24 cellular contexts compared by ENCODE assay signal in the genomic region with DNA sequence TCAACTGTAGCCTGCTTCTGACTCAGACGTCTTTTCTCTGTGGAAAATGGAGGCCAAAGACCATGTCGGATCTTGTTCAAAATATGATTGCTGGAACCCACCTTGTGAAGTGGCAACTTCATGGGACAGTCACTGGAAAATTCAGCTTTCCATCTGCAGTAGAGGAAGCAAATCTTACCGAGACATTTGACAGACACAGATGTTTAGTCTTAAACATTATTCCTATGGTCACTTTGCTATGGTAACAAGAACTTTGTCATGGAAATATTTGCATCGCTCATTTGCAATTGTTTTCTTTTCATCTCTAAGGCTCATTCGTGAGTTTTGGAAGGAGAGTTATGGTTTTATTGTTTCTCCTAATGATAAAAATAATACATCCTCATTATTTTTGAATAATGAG.
DNase-seq lines count a peak whose midpoint lies in the region; ATAC-seq, FAIRE-seq and TF ChIP-seq lines count a peak whose summit lies in the region.
"Had no signal": no experiment of that assay in that cellular context is flagged by ENCODE, and none has a peak within 500 bp of the region (broad histone marks: within the 10 kb centered on the region; RNA-seq: fewer than 3 reads in every experiment).

No MANE protein-coding gene starts in this region.

- H3K18ac ChIP-seq in H1 (ENCODE audit: extremely low read depth, low read length) = no peak overlapping the region

- H2BK120ac ChIP-seq in H1 (replicated peaks; ENCODE audit: low read depth, low read length) = peak overlapping the region; percentile 13

- no peaks in the 10 kb centered on the region for H4K20me1 ChIP-seq in SK-N-SH (ENCODE audit: insufficient read depth)
- H4K20me1 ChIP-seq in H1 (replicated peaks in 1 of 2; ENCODE audit: control insufficient read depth in 1 of 2, insufficient read depth in 2 of 2, low read length in 2 of 2) = no peaks in the 10 kb centered on the region
- H4K20me1 ChIP-seq: BLaER1 had no signal

- no peak for TF ChIP-seq POLR2A in H1 (IDR thresholded peaks at IDR 0.05; ENCODE audit: control extremely low read depth in 1 of 2, low read depth in 2 of 2, low read length in 2 of 2)

- H3K27me3 ChIP-seq in SK-N-SH (ENCODE audit: insufficient read depth) (no peaks in the 10 kb centered on the region), H1 (replicated peaks in 1 of 4; ENCODE audit: control insufficient read depth in 3 of 4, extremely low read depth in 1 of 4, insufficient read depth in 3 of 4, low read length in 3 of 4) (no peaks in the 10 kb centered on the region), skeletal muscle satellite cell (ENCODE audit: control insufficient read depth, insufficient read depth, low read length) (no peaks in the 10 kb centered on the region)
- H3K27me3 ChIP-seq: BLaER1, heart right ventricle, testis had no signal

- H3K4ac ChIP-seq in H1 (replicated peaks; ENCODE audit: insufficient read length, low read depth, low read length) = peak overlapping the region; percentile 96

- intact Hi-C loops in activated CD4-positive, alpha-beta T cell treated with anti-CD3 and anti-CD28 coated beads, Interleukin-2, amount 10 ng/mL, durations not matched to agents 24 days and 14 days (cut with micrococcal nuclease) = loop anchor here (10.0 kb wide), 1 partner anchor 252 kb away; no protein-coding TSS in a partner anchor

- H3K56ac ChIP-seq in H1 (replicated peaks; ENCODE audit: insufficient read length, low read depth, low read length) = no peak overlapping the region

- H3K4me1 Mint-ChIP-seq in activated CD4-positive, alpha-beta T cell treated with anti-CD3 and anti-CD28 coated beads, Interleukin-2, amount 10 ng/mL, durations not matched to agents 24 days and 14 days = peaks cover 50% of the 10 kb centered on the region
- H3K4me1 Mint-ChIP-seq in effector memory CD8-positive, alpha-beta T cell (ENCODE audit: low read depth in 2 of 2) = peaks cover 17 to 24% of the 10 kb centered on the region in 2 donors
- H3K4me1 Mint-ChIP-seq in stimulated activated naive B cell treated with anti-CD40 and anti-IgM and Interleukin-4, amounts not matched to agents 10 μg/mL and 1 μg/mL and 100 μg/mL, for 72 hours = peaks cover 39 to 63% of the 10 kb centered on the region in 2 donors

- no peaks in the 10 kb centered on the region for H3K27me3 Mint-ChIP-seq in activated CD4-positive, alpha-beta T cell treated with anti-CD3 and anti-CD28 coated beads, Interleukin-2, amount 10 ng/mL, durations not matched to agents 24 days and 14 days
- no peaks in the 10 kb centered on the region for H3K27me3 Mint-ChIP-seq in effector memory CD8-positive, alpha-beta T cell
- no peaks in the 10 kb centered on the region for H3K27me3 Mint-ChIP-seq in stimulated activated naive B cell treated with anti-CD40 and anti-IgM and Interleukin-4, amounts not matched to agents 10 μg/mL and 1 μg/mL and 100 μg/mL, for 72 hours

- H3K9me3 Mint-ChIP-seq in activated CD4-positive, alpha-beta T cell treated with anti-CD3 and anti-CD28 coated beads, Interleukin-2, amount 10 ng/mL, durations not matched to agents 24 days and 14 days = peaks cover 4% of the 10 kb centered on the region
- H3K9me3 Mint-ChIP-seq in effector memory CD8-positive, alpha-beta T cell = no peaks in the 10 kb centered on the region
- H3K9me3 Mint-ChIP-seq in stimulated activated naive B cell treated with anti-CD40 and anti-IgM and Interleukin-4, amounts not matched to agents 10 μg/mL and 1 μg/mL and 100 μg/mL, for 72 hours = no peaks in the 10 kb centered on the region

- H3K4me3 Mint-ChIP-seq in activated CD4-positive, alpha-beta T cell treated with anti-CD3 and anti-CD28 coated beads, Interleukin-2, amount 10 ng/mL, durations not matched to agents 24 days and 14 days = no peak overlapping the region
- H3K4me3 Mint-ChIP-seq in effector memory CD8-positive, alpha-beta T cell = no peak overlapping the region
- no peak overlapping the region for H3K4me3 Mint-ChIP-seq in stimulated activated naive B cell treated with anti-CD40 and anti-IgM and Interleukin-4, amounts not matched to agents 10 μg/mL and 1 μg/mL and 100 μg/mL, for 72 hours
- H3K4me3 Mint-ChIP-seq: immature natural killer cell had no signal

- H3K9ac ChIP-seq in SK-N-SH (no peak overlapping the region), H1 (replicated peaks in 1 of 4; ENCODE audit: extremely low read depth in 1 of 4, low read depth in 3 of 4, low read length in 3 of 4) (no peak overlapping the region), skeletal muscle satellite cell (ENCODE audit: low read depth, low read length) (peak overlapping the region; percentile 10)
- H3K9ac ChIP-seq: BLaER1 had no signal

- no peak overlapping the region for H4K5ac ChIP-seq in H1 (ENCODE audit: insufficient read length, low read depth, low read length)

- TF ChIP-seq RAD21 in SK-N-SH (IDR thresholded peaks at IDR 0.05; ENCODE audit: low read length) = no peak
- no peak for TF ChIP-seq RAD21 in H1 (IDR thresholded peaks at IDR 0.05 in 1 of 2, conservative IDR thresholded peaks at IDR 0.05 in 1 of 2; ENCODE audit: low read depth in 2 of 2, low read length in 2 of 2)

- H4K91ac ChIP-seq in H1 (replicated peaks; ENCODE audit: insufficient read length, low read length) = no peak overlapping the region

- no peak overlapping the region for H2BK5ac ChIP-seq in H1 (ENCODE audit: low read depth, low read length)

- no peak overlapping the region for H2BK12ac ChIP-seq in H1 (ENCODE audit: low read depth, low read length)

- TF ChIP-seq EP300 in SK-N-SH (IDR thresholded peaks at IDR 0.05; ENCODE audit: borderline replicate concordance in 1 of 2, low read depth in 1 of 2, low read length in 1 of 2) (no peak), H1 (IDR thresholded peaks at IDR 0.05; ENCODE audit: borderline replicate concordance in 1 of 2, low read depth in 2 of 2, low read length in 2 of 2) (no peak)

- H3K4me2 ChIP-seq in SK-N-SH (0 out of 2 replicates have a peak overlapping the region, but pooled peaks have one; percentile 1), H1 (ENCODE audit: insufficient read depth in 1 of 2, low read depth in 2 of 2, low read length in 2 of 2) (no peak overlapping the region), skeletal muscle satellite cell (ENCODE audit: low read length) (no peak overlapping the region)
- H3K4me2 ChIP-seq: BLaER1 had no signal

- H3K36me3 Mint-ChIP-seq in activated CD4-positive, alpha-beta T cell treated with anti-CD3 and anti-CD28 coated beads, Interleukin-2, amount 10 ng/mL, durations not matched to agents 24 days and 14 days (ENCODE audit: low read depth) = no peaks in the 10 kb centered on the region
- peaks cover 4% of the 10 kb centered on the region for H3K36me3 Mint-ChIP-seq in effector memory CD8-positive, alpha-beta T cell (ENCODE audit: insufficient read depth)
- H3K36me3 Mint-ChIP-seq in stimulated activated naive B cell treated with anti-CD40 and anti-IgM and Interleukin-4, amounts not matched to agents 10 μg/mL and 1 μg/mL and 100 μg/mL, for 72 hours = no peaks in the 10 kb centered on the region

- no peaks in the 10 kb centered on the region for H3K9me3 ChIP-seq in SK-N-SH
- H3K9me3 ChIP-seq in H1 (ENCODE audit: insufficient read depth in 2 of 2, low read depth in 1 of 2, low read length in 1 of 2) = no peaks in the 10 kb centered on the region
- no peaks in the 10 kb centered on the region for H3K9me3 ChIP-seq in skeletal muscle satellite cell (replicated peaks; ENCODE audit: low read length)
- H3K9me3 ChIP-seq: testis had no signal

- no peak overlapping the region for H4K8ac ChIP-seq in H1 (ENCODE audit: extremely low read depth, insufficient read depth, low read length)

- no peak overlapping the region for H3K23ac ChIP-seq in H1 (ENCODE audit: insufficient read length)

- no peak for TF ChIP-seq CTCF in SK-N-SH (IDR thresholded peaks at IDR 0.05)
- no peak for TF ChIP-seq CTCF in H1 (IDR thresholded peaks at IDR 0.05; ENCODE audit: control extremely low read depth in 1 of 3, insufficient read depth in 1 of 3, low read depth in 1 of 3, low read length in 3 of 3)

- WGBS in SK-N-SH (ENCODE audit: low lambda C conversion rate) = 68% methylated on average over 5 of the region's 5 CpGs
- WGBS in H1 (ENCODE audit: extremely low coverage in 1 of 2, insufficient coverage in 1 of 2, insufficient read length in 1 of 2, insufficient replicate concordance in 2 of 2, low coverage in 1 of 2, low lambda C conversion rate in 2 of 2, missing lambda C conversion rate in 1 of 2), 2 experiments = 63% methylated on average over 5 of the region's 5 CpGs; no CpG with 5 or more reads in 1 of the 2 experiments

- H2AFZ ChIP-seq in SK-N-SH (ENCODE audit: low read depth) (no peak overlapping the region; the same call in 1 of the 2 replicates), H1 (ENCODE audit: low read length) (peak overlapping the region; percentile 47; the same call in 1 of the 2 replicates)

- no peak for FAIRE-seq in H1 (lab: Jason Lieb, UNC)
- FAIRE-seq: A204.1, D721Med, GM12891, small intestine had no signal

- CTCF ChIA-PET in SK-N-SH (lab: Yijun Ruan, JAX) = interaction anchor here (1.0 kb wide), 1 partner anchor 11 kb away, joined by 3 read pairs; no protein-coding TSS in a partner anchor
- CTCF ChIA-PET in H1 (lab: Charles Lee; ENCODE audit: partially characterized antibody) = interaction anchor here (1.3 kb wide), 1 partner anchor 106 kb away, joined by 3 read pairs; no protein-coding TSS in a partner anchor

- H3K36me3 ChIP-seq in SK-N-SH (replicated peaks in 1 of 2; ENCODE audit: control insufficient read depth in 1 of 2, insufficient read depth in 2 of 2, low read length in 1 of 2) (no peaks in the 10 kb centered on the region), H1 (ENCODE audit: control insufficient read depth in 2 of 4, insufficient read depth in 4 of 4, low read length in 3 of 4) (no peaks in the 10 kb centered on the region), skeletal muscle satellite cell (ENCODE audit: insufficient read depth, low read length) (no peaks in the 10 kb centered on the region)
- H3K36me3 ChIP-seq: BLaER1, heart right ventricle had no signal

- H3K4me1 ChIP-seq in SK-N-SH (ENCODE audit: control insufficient read depth in 1 of 2, insufficient read depth in 2 of 2, low read depth in 1 of 2, low read length in 1 of 2) = peaks cover 4 to 7% of the 10 kb centered on the region in 2 experiments; a peak in 3 of 4 replicates
- H3K4me1 ChIP-seq in H1 (replicated peaks in 1 of 4; ENCODE audit: control insufficient read depth in 3 of 4, insufficient read depth in 4 of 4, low read length in 3 of 4) = peaks cover 0 to 8% (median 2%) of the 10 kb centered on the region in 4 experiments; a peak in 5 of 7 replicates
- peaks cover 62% of the 10 kb centered on the region for H3K4me1 ChIP-seq in skeletal muscle satellite cell (ENCODE audit: control insufficient read depth, insufficient read depth, low read length)

- H3K14ac ChIP-seq in H1 (ENCODE audit: insufficient read length) = no peak overlapping the region

- H3K27ac ChIP-seq in SK-N-SH (ENCODE audit: low read depth in 2 of 2, low read length in 1 of 2) (peak overlapping the region in 1 of 2 experiments; percentile 66; a peak in 2 of 4 replicates), H1 (ENCODE audit: low read depth, low read length) (no peak overlapping the region)
- H3K27ac ChIP-seq: BLaER1, testis had no signal

- POLR2A ChIA-PET in SK-N-SH (lab: Yijun Ruan, JAX) (no interaction called here), H1 (lab: Charles Lee; ENCODE audit: partially characterized antibody) (interaction anchor here (0.6 kb wide), 1 partner anchor 13 kb away, joined by 3 read pairs; no protein-coding TSS in a partner anchor)

- H3K79me1 ChIP-seq in H1 (ENCODE audit: low read depth, low read length) = no peaks in the 10 kb centered on the region

- no peak overlapping the region for H2BK20ac ChIP-seq in H1 (ENCODE audit: low read length)

- no peaks in the 10 kb centered on the region for H3K9me2 ChIP-seq in SK-N-SH

- peak overlapping the region; percentile 2 for H3K27ac Mint-ChIP-seq in activated CD4-positive, alpha-beta T cell treated with anti-CD3 and anti-CD28 coated beads, Interleukin-2, amount 10 ng/mL, durations not matched to agents 24 days and 14 days
- H3K27ac Mint-ChIP-seq in effector memory CD8-positive, alpha-beta T cell = peak overlapping the region in 1 of 2 donors; percentile 72
- no peak overlapping the region for H3K27ac Mint-ChIP-seq in stimulated activated naive B cell treated with anti-CD40 and anti-IgM and Interleukin-4, amounts not matched to agents 10 μg/mL and 1 μg/mL and 100 μg/mL, for 72 hours
- H3K27ac Mint-ChIP-seq: immature natural killer cell had no signal

- H3K79me2 ChIP-seq in SK-N-SH (ENCODE audit: insufficient read depth) (no peaks in the 10 kb centered on the region), H1 (ENCODE audit: control insufficient read depth in 1 of 2, insufficient read depth in 2 of 2, low read length in 2 of 2) (no peaks in the 10 kb centered on the region)

- H2AK5ac ChIP-seq in H1 (ENCODE audit: low read depth, low read length) = no peak overlapping the region

- peaks cover 25% of the 10 kb centered on the region for H3F3A ChIP-seq in SK-N-SH (replicated peaks; ENCODE audit: insufficient read depth)

- H3K23me2 ChIP-seq in H1 (ENCODE audit: low read depth, low read length) = peaks cover 3% of the 10 kb centered on the region; the same call in 1 of the 2 replicates

- ATAC-seq in effector memory CD8-positive, alpha-beta T cell (replicated peaks) = no peak
- no peak for ATAC-seq in stimulated activated naive B cell treated with anti-CD40 and anti-IgM and Interleukin-4, amounts not matched to agents 10 μg/mL and 1 μg/mL and 100 μg/mL, for 72 hours (replicated peaks)
- ATAC-seq: heart right ventricle had no signal

- no peak overlapping the region for H3K4me3 ChIP-seq in SK-N-SH (ENCODE audit: low read depth in 2 of 2, low read length in 1 of 2)
- no peak overlapping the region; a peak in 1 of 8 replicates for H3K4me3 ChIP-seq in H1 (ENCODE audit: extremely low read depth in 1 of 4, insufficient read depth in 2 of 4, low read depth in 3 of 4, low read length in 4 of 4)
- H3K4me3 ChIP-seq in skeletal muscle satellite cell (ENCODE audit: low read length) = no peak overlapping the region
- H3K4me3 ChIP-seq: BLaER1, heart right ventricle, testis had no signal

- DNase-seq in activated CD4-positive, alpha-beta T cell treated with anti-CD3 and anti-CD28 coated beads, Interleukin-2, amount 10 ng/mL, durations not matched to agents 24 days and 14 days = no peak
- DNase-seq in activated CD4-positive, alpha-beta T cell treated with anti-CD3 and anti-CD28 coated beads for 48 hours = no peak
- DNase-seq in SK-N-SH (no peak), H1 (ENCODE audit: low read depth in 1 of 2, low spot score in 2 of 2) (no peak), SHP77 treated with DMSO at 0.1 percent for 48 hours (lab: John Stamatoyannopoulos, UW) (no peak)
- no peak for DNase-seq in effector memory CD8-positive, alpha-beta T cell
- no peak for DNase-seq in stimulated activated naive B cell treated with anti-CD40 and anti-IgM and Interleukin-4, amounts not matched to agents 10 μg/mL and 1 μg/mL and 100 μg/mL, for 72 hours
- DNase-seq: activated T-cell treated with anti-CD3 and anti-CD28 coated beads for 4 hours; caudate nucleus; effector CD4-positive, alpha-beta T cell; GF-D8; heart right ventricle; immature natural killer cell; NCI-H1417 treated with DMSO at 0.1 percent for 48 hours; NCI-H2171; NCI-H748 treated with DMSO at 0.1 percent for 48 hours; small intestine; stimulated activated CD4-positive, alpha-beta T cell treated with anti-CD3 and anti-CD28 coated beads, Interleukin-4, amount 100 ng/mL, for 24 hours; testis had no signal

- H2BK15ac ChIP-seq in H1 (ENCODE audit: low read length) = no peak overlapping the region
